Comparison of ENCODE assay signal across 13 cellular contexts in genomic region chr1:109712321-109712864, GRCh38. TPM values are rescaled to one million over a fixed set of nuclear protein-coding genes. Genes with fewer than 3 reads are reported as not detected.
A peak's percentile ranks its signal among the peaks of the same experiment; 100 is the strongest.
DNase-seq lines count a peak whose midpoint lies in the region; ATAC-seq and TF ChIP-seq lines count a peak whose summit lies in the region.
"Had no signal": no experiment of that assay in that cellular context is flagged by ENCODE, and none has a peak within 500 bp of the region (broad histone marks: within the 10 kb centered on the region; RNA-seq: fewer than 3 reads in every experiment).

No MANE protein-coding gene starts in this region.

- peak overlapping the region; percentile 60 for H3K9ac ChIP-seq in adipocyte (ENCODE audit: low read length)

- no peak for DNase-seq in AG09309 (ENCODE audit: low read depth)
- DNase-seq in adipocyte (ENCODE audit: low read depth), result no peak
- DNase-seq in left ventricle myocardium inferior, result no peak
- DNase-seq in retinal pigment epithelial cell (ENCODE audit: low read depth), result no peak
- DNase-seq in KBM-7, result no peak
- DNase-seq in posterior cingulate gyrus, result no peak
- DNase-seq in NCI-H146 (lab: John Stamatoyannopoulos, UW), result no peak
- DNase-seq: activated CD4-positive, CD25-positive, alpha-beta regulatory T cell; activated T-cell treated with anti-CD3 and anti-CD28 coated beads, Interleukin-2, amount 50 U/mL, for 72 hours; NK-92 treated with Interleukin-12 subunit alpha and Interleukin-12 subunit beta, amount 100 ng/mL, for 24 hours had no signal

- TF ChIP-seq CTCF in AG09309 (IDR thresholded peaks at IDR 0.05; ENCODE audit: control insufficient read depth, insufficient read depth, low read depth, low read length, missing control alignments), result no peak
- TF ChIP-seq CTCF in left ventricle myocardium inferior (IDR thresholded peaks at IDR 0.05; ENCODE audit: borderline replicate concordance), result no peak
- TF ChIP-seq CTCF in retinal pigment epithelial cell (conservative IDR thresholded peaks at IDR 0.05; ENCODE audit: low read depth, low read length), result no peak

- H3K27me3 ChIP-seq in adipocyte (replicated peaks; ENCODE audit: control insufficient read depth, insufficient read depth, low read length) (no peaks in the 10 kb centered on the region), left ventricle myocardium inferior (ENCODE audit: low read depth) (peaks cover 9% of the 10 kb centered on the region)

- H3K4me1 ChIP-seq in adipocyte (ENCODE audit: control insufficient read depth, insufficient read depth, low read length), result peaks cover 9% of the 10 kb centered on the region
- peaks cover 4% of the 10 kb centered on the region for H3K4me1 ChIP-seq in left ventricle myocardium inferior

- in situ Hi-C loops in KBM-7 (cut with MboI; ENCODE audit: low pct_unique_long_range_greater_than_20kb, low sequenced_read_pairs), result no loop called here

- H3K36me3 ChIP-seq in adipocyte (ENCODE audit: control insufficient read depth, insufficient read depth, low read length, severe bottlenecking), result no peaks in the 10 kb centered on the region
- no peaks in the 10 kb centered on the region for H3K36me3 ChIP-seq in left ventricle myocardium inferior

- H3K4me3 ChIP-seq in AG09309 (ENCODE audit: control insufficient read depth, low read depth, low read length) (peak overlapping the region; percentile 42), adipocyte (ENCODE audit: low read length) (peak overlapping the region; percentile 64), left ventricle myocardium inferior (peak overlapping the region; percentile 61), retinal pigment epithelial cell (ENCODE audit: low read length) (peak overlapping the region; percentile 15)

- intact Hi-C loops in left ventricle myocardium inferior (cut with micrococcal nuclease) (no loop called here), posterior cingulate gyrus (cut with DNase I) (no loop called here)

- peaks cover 6% of the 10 kb centered on the region for H3K9me3 ChIP-seq in adipocyte (ENCODE audit: control insufficient read depth, low read length)
- H3K9me3 ChIP-seq in left ventricle myocardium inferior (replicated peaks), result peaks cover 18% of the 10 kb centered on the region

- no peak overlapping the region for H3K27ac ChIP-seq in left ventricle myocardium inferior (replicated peaks)

- ATAC-seq in GM21717 (IDR thresholded peaks at IDR 0.05; ENCODE audit: unreplicated experiment), result no peak

RNA-seq across cellular contexts. Expression of gene GSTM5, which starts 0.3 kb away (rescaled TPM):
- 2.4 TPM for total RNA-seq in left ventricle myocardium inferior
- total RNA-seq: SK-MEL-5 had no signal

RNA-seq across cellular contexts. Expression of gene GSTM1, which starts 24.8 kb away (rescaled TPM):
- not detected for total RNA-seq in left ventricle myocardium inferior
- total RNA-seq: G401, SK-MEL-5 had no signal

RNA-seq across cellular contexts. Expression of gene GSTM3, which starts 28.4 kb away (rescaled TPM):
- 93.7 TPM for total RNA-seq in left ventricle myocardium inferior

RNA-seq across cellular contexts. Expression of gene GSTM2, which starts 44.5 kb away (rescaled TPM):
- total RNA-seq in left ventricle myocardium inferior, result 67.3 TPM

RNA-seq across cellular contexts. Expression of gene EPS8L3, which starts 51.3 kb away (rescaled TPM):
- total RNA-seq in left ventricle myocardium inferior, result 0.11 TPM
- total RNA-seq: activated T-cell treated with anti-CD3 and anti-CD28 coated beads, Interleukin-2, amount 50 U/mL, for 72 hours; G401; SK-MEL-5 had no signal
